Comparison of ENCODE assay signal across 8 cellular contexts in the genomic region with DNA sequence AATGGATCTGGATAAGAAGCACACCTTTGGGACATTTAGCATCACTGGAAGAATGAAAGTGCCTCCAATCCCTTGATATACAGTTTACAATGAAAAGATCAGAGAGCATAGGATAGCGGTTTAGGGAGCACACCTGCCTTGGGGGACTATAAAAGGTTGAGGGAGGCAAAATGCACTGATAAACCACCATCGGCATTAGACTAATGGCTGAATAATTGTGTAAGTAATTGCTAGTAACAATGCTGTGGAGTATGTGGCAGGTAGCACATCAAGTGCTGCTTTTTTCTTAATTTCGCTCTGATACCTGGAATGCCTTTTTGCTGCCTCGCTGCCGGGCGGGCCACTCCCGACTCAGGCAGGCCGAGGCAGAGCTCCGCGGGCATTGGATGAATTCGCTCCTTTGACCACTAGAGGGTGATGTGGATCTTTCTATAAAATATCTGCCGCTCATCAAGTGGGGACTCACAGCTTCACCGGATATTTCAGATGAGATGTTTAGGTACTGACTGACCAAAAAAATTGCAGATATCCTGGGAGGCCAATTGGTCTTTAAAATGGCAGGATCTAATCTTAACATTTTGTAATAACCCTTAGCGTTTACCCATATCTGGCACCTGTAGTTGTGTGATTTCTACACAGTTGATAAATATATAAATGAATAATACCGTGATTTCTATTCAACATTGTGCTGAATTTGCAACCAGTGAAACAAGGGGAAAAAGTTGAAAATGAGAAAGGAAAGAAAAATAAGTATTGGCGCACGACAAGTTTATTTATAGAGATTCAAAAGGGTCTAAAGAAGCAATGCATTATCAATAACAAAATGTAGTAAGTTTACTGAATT.
DNase-seq lines count a peak whose midpoint lies in the region; ATAC-seq and TF ChIP-seq lines count a peak whose summit lies in the region.

No MANE protein-coding gene starts in this region.

- H3K4me1 Mint-ChIP-seq in neural crest cell (no peaks in the 10 kb centered on the region), type B pancreatic cell (ENCODE audit: unreplicated experiment) (no peaks in the 10 kb centered on the region)

- H3K4me1 ChIP-seq in OCI-LY1 (ENCODE audit: insufficient read depth, low read length, severe bottlenecking) (no peaks in the 10 kb centered on the region), fibroblast of lung (ENCODE audit: control insufficient read depth, extremely low read depth, insufficient read depth, low read length) (no peaks in the 10 kb centered on the region)

- no peak overlapping the region for H3K27ac ChIP-seq in OCI-LY1 (ENCODE audit: low read depth, low read length, poor library complexity, severe bottlenecking)
- no peak overlapping the region for H3K27ac ChIP-seq in fibroblast of lung (ENCODE audit: insufficient read depth, low read length)

- peak; percentile 91 for ATAC-seq in GM21381 (IDR thresholded peaks at IDR 0.05; ENCODE audit: unreplicated experiment)

- H3K4me3 ChIP-seq in OCI-LY1 (ENCODE audit: low read depth, low read length, poor library complexity, severe bottlenecking) (no peak overlapping the region), fibroblast of lung (replicated peaks in 1 of 4; ENCODE audit: control extremely low read depth in 1 of 4, insufficient read depth in 1 of 4, low read depth in 3 of 4, low read length in 4 of 4) (no peak overlapping the region)

- H3K27me3 Mint-ChIP-seq in neural crest cell (ENCODE audit: low read depth) (peaks cover 64% of the 10 kb centered on the region), type B pancreatic cell (peaks cover 54% of the 10 kb centered on the region)

- H2AFZ ChIP-seq in OCI-LY1 (ENCODE audit: low read length), result no peak overlapping the region
- no peak overlapping the region for H2AFZ ChIP-seq in fibroblast of lung (ENCODE audit: low read length)

- no peaks in the 10 kb centered on the region for H3K9me3 ChIP-seq in OCI-LY1 (ENCODE audit: low read length)
- no peaks in the 10 kb centered on the region for H3K9me3 ChIP-seq in fibroblast of lung (ENCODE audit: control insufficient read depth, insufficient read depth, low read depth, low read length)

- H3K36me3 Mint-ChIP-seq in neural crest cell (ENCODE audit: low read depth) (no peaks in the 10 kb centered on the region), type B pancreatic cell (no peaks in the 10 kb centered on the region)

- no peaks in the 10 kb centered on the region for H3F3A ChIP-seq in OCI-LY1 (ENCODE audit: insufficient read depth, low read length)

- H3K27me3 ChIP-seq in OCI-LY1 (ENCODE audit: insufficient read depth, low read length), result peaks cover 3% of the 10 kb centered on the region; the same call in 1 of the 2 replicates
- no peaks in the 10 kb centered on the region for H3K27me3 ChIP-seq in fibroblast of lung (ENCODE audit: control insufficient read depth, insufficient read depth, low read length)

- H3K79me2 ChIP-seq in OCI-LY1 (ENCODE audit: insufficient read depth, low read length) (no peaks in the 10 kb centered on the region), fibroblast of lung (ENCODE audit: control insufficient read depth, insufficient read depth, low read length) (no peaks in the 10 kb centered on the region)

- no peaks in the 10 kb centered on the region for H4K20me1 ChIP-seq in OCI-LY1 (ENCODE audit: insufficient read depth, low read length)
- H4K20me1 ChIP-seq in fibroblast of lung (ENCODE audit: control insufficient read depth, extremely low read depth, insufficient read depth, low read length), result no peaks in the 10 kb centered on the region

- H3K4me3 Mint-ChIP-seq in neural crest cell (no peak overlapping the region), type B pancreatic cell (no peak overlapping the region)

- DNase-seq in DMS79 treated with DMSO at 0.1 percent for 48 hours (lab: John Stamatoyannopoulos, UW), result peak; percentile 47
- peak; percentile 67 for DNase-seq in HPDE6-E6E7 (ENCODE audit: extremely low spot score)
- DNase-seq in activated T-cell treated with anti-CD3 and anti-CD28 coated beads, Interleukin-2, amount 50 U/mL, for 1 hour, result peak; percentile 58
- DNase-seq in fibroblast of lung (ENCODE audit: low read depth in 2 of 2), result peak; percentile 45 to 64
- peak; percentile 61 for DNase-seq in neural crest cell (ENCODE audit: low read depth, low spot score)
- DNase-seq in type B pancreatic cell (ENCODE audit: extremely low spot score, unreplicated experiment), result peak; percentile 77

- TF ChIP-seq CTCF in OCI-LY1 (IDR thresholded peaks at IDR 0.05; ENCODE audit: low read length) (peak; percentile 93), fibroblast of lung (conservative IDR thresholded peaks at IDR 0.05 in 1 of 2, IDR thresholded peaks at IDR 0.05 in 1 of 2; ENCODE audit: low read depth in 1 of 2, low read length in 2 of 2) (peak; percentile 66 to 74), neural crest cell (conservative IDR thresholded peaks at IDR 0.05) (peak; percentile 87), type B pancreatic cell (conservative IDR thresholded peaks at IDR 0.05) (peak; percentile 88)

- H3K9ac ChIP-seq in OCI-LY1 (ENCODE audit: low read length), result no peak overlapping the region
- no peak overlapping the region for H3K9ac ChIP-seq in fibroblast of lung (ENCODE audit: insufficient read depth, low read length)

- no peaks in the 10 kb centered on the region for H3K9me2 ChIP-seq in OCI-LY1 (ENCODE audit: low read depth, low read length)

- H3K4me2 ChIP-seq in OCI-LY1 (ENCODE audit: low read length), result no peak overlapping the region
- no peak overlapping the region for H3K4me2 ChIP-seq in fibroblast of lung (ENCODE audit: extremely low read depth, insufficient read depth, low read length)

- H3K36me3 ChIP-seq in OCI-LY1 (ENCODE audit: insufficient read depth, low read length) (no peaks in the 10 kb centered on the region), fibroblast of lung (ENCODE audit: control insufficient read depth, insufficient read depth, low read length) (no peaks in the 10 kb centered on the region)

- H3K27ac Mint-ChIP-seq in neural crest cell (ENCODE audit: unreplicated experiment) (no peak overlapping the region), type B pancreatic cell (peak overlapping the region; percentile 22)

- H3K9me3 Mint-ChIP-seq in neural crest cell (no peaks in the 10 kb centered on the region), type B pancreatic cell (no peaks in the 10 kb centered on the region)
